9 cellular contexts compared by ENCODE assay signal in the genomic region with DNA sequence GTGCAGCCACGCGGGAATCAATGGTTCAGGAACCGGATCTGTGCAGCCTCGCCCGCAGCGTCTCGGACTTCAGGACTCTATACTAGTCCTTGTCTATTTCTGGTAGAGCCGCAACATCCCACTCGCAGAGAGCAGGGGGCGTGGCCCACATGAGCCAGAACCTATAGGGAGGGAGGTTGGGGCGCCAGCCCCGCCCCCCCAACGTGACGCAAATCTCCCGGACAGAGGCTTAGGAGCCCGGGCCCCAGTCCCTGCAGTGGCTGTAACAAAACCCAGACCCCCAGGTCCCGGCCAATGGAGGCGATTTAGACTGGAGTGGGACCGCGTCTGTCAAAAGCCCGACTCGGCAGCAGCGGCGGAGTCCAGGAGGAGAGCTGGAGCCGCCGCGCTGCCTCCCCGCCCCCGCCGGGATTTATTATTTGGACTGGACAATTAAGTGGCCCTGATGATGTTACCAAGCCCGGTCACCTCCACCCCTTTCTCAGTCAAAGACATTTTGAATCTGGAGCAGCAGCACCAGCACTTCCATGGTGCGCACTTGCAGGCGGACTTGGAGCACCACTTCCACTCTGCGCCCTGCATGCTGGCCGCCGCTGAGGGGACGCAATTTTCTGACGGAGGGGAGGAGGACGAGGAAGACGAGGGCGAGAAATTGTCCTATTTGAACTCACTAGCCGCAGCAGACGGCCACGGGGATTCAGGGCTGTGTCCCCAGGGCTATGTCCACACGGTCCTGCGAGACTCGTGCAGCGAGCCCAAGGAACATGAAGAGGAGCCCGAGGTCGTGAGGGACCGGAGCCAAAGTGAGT. TPM values are rescaled to one million over a fixed set of nuclear protein-coding genes. Genes with fewer than 3 reads are reported as not detected.
DNase-seq lines count a peak whose midpoint lies in the region; ATAC-seq and TF ChIP-seq lines count a peak whose summit lies in the region.
"Had no signal": no experiment of that assay in that cellular context is flagged by ENCODE, and none has a peak within 500 bp of the region (broad histone marks: within the 10 kb centered on the region; RNA-seq: fewer than 3 reads in every experiment).

TSS of gene NKX2-3 (plus strand) at position 256 of the 809 bp plus-strand sequence. CDS start at position 446, 190 bp downstream.

- H3K27me3 Mint-ChIP-seq in Calu3 (ENCODE audit: unreplicated experiment), result peaks cover 80% of the 10 kb centered on the region

- TF ChIP-seq CTCF in sigmoid colon (IDR thresholded peaks at IDR 0.05) (no peak), Calu3 (IDR thresholded peaks at IDR 0.05; ENCODE audit: unreplicated experiment) (no peak)

- no TSS peak for BruUV-seq in Calu3 (replicated peaks; lab: Mats Ljungman, UMichigan)

- H3K9me3 Mint-ChIP-seq in Calu3 (ENCODE audit: low read depth, unreplicated experiment), result no peaks in the 10 kb centered on the region

- peaks cover 0 to 4% (median 0%) of the 10 kb centered on the region in 4 donors for H3K36me3 ChIP-seq in sigmoid colon
- H3K36me3 ChIP-seq: tibial artery had no signal

- no peak within 1 kb of the TSS for H3K4me3 Mint-ChIP-seq in Calu3 (ENCODE audit: low read depth, unreplicated experiment)

- no peak within 1 kb of the TSS for H3K27ac Mint-ChIP-seq in Calu3 (ENCODE audit: unreplicated experiment)

- intact Hi-C loops in sigmoid colon (cut with DNase I) (loop anchor here (2.0 kb wide), 1 partner anchor 88 kb away; the partner anchor contains the start of gene SLC25A28), Calu3 (cut with micrococcal nuclease; ENCODE audit: unreplicated experiment) (no loop called here)

- peak within 1 kb of the TSS in 3 of 4 donors; percentile 94 to 95 (median 94) for H3K27ac ChIP-seq in sigmoid colon
- H3K27ac ChIP-seq: tibial artery had no signal

- ATAC-seq in HG02588 (IDR thresholded peaks at IDR 0.05; ENCODE audit: unreplicated experiment) (peak; percentile 59), HG03135 (IDR thresholded peaks at IDR 0.05; ENCODE audit: unreplicated experiment) (no peak)

- peaks cover 3 to 36% (median 7%) of the 10 kb centered on the region in 4 donors for H3K4me1 ChIP-seq in sigmoid colon

- no peaks in the 10 kb centered on the region for H3K4me1 Mint-ChIP-seq in Calu3 (ENCODE audit: low read depth, unreplicated experiment)

- CTCF ChIA-PET in Calu3 (lab: Charles Lee), result no interaction called here

- H3K9me3 ChIP-seq in sigmoid colon, result no peaks in the 10 kb centered on the region
- H3K9me3 ChIP-seq: tibial artery had no signal

- H3K27me3 ChIP-seq in sigmoid colon, result peaks cover 0 to 10% (median 0%) of the 10 kb centered on the region in 3 donors

- WGBS in sigmoid colon, 2 donors, result 2 to 4% methylated on average over 51 of the region's 51 CpGs

- peak in 1 of 4 donors; percentile 66 for TF ChIP-seq EP300 in sigmoid colon (IDR thresholded peaks at IDR 0.05)

- peak; percentile 18 for DNase-seq in DMS 273 treated with DMSO at 0.1 percent for 48 hours (lab: John Stamatoyannopoulos, UW)
- peak; percentile 96 for DNase-seq in SKM-1 treated with dmso at 0.1 percent for 144 hours (lab: John Stamatoyannopoulos, UW; ENCODE audit: unreplicated experiment)
- DNase-seq in foreskin melanocyte, result peak; percentile 42
- DNase-seq in sigmoid colon, result peak; percentile 100
- no peak for DNase-seq in Calu3
- no peak for DNase-seq in hepatic stellate cell (ENCODE audit: low spot score)

- H3K4me3 ChIP-seq in sigmoid colon, result peak within 1 kb of the TSS; percentile 70 to 80 (median 78)
- H3K4me3 ChIP-seq: tibial artery had no signal

- peak; percentile 89 to 93 for TF ChIP-seq POLR2A in sigmoid colon (IDR thresholded peaks at IDR 0.05)

- H3K36me3 Mint-ChIP-seq in Calu3 (ENCODE audit: insufficient read depth, unreplicated experiment), result no peaks in the 10 kb centered on the region

RNA-seq across cellular contexts. Expression of gene NKX2-3, which starts in this region (rescaled TPM):
- total RNA-seq in sigmoid colon, result 10 to 100 TPM; 32.4 to 49.9 (median 34.1) TPM
- polyA plus RNA-seq in sigmoid colon, result 1 to 10 TPM; 5.8 to 8.9 (median 7.2) TPM
- total RNA-seq in Calu3 (2022), result not detected in 2 replicates

Comparison
In these comparisons a context has a peak if more than half of its experiments do, and no peak if none do; other contexts are left out.
1. RNA of gene NKX2-3 (total RNA-seq): 32.4 to 49.9 TPM in sigmoid colon; not detected in Calu3; every median in the first group is over 10 times any median in the second.
2. DNase-seq: peak in DMS 273 treated with DMSO at 0.1 percent for 48 hours (single experiment), SKM-1 treated with dmso at 0.1 percent for 144 hours (single experiment), foreskin melanocyte (single experiment) and sigmoid colon (single experiment); none in Calu3 (single experiment) and hepatic stellate cell (single experiment).